Comparison of ENCODE assay signal across 1 cellular context in the genomic region with DNA sequence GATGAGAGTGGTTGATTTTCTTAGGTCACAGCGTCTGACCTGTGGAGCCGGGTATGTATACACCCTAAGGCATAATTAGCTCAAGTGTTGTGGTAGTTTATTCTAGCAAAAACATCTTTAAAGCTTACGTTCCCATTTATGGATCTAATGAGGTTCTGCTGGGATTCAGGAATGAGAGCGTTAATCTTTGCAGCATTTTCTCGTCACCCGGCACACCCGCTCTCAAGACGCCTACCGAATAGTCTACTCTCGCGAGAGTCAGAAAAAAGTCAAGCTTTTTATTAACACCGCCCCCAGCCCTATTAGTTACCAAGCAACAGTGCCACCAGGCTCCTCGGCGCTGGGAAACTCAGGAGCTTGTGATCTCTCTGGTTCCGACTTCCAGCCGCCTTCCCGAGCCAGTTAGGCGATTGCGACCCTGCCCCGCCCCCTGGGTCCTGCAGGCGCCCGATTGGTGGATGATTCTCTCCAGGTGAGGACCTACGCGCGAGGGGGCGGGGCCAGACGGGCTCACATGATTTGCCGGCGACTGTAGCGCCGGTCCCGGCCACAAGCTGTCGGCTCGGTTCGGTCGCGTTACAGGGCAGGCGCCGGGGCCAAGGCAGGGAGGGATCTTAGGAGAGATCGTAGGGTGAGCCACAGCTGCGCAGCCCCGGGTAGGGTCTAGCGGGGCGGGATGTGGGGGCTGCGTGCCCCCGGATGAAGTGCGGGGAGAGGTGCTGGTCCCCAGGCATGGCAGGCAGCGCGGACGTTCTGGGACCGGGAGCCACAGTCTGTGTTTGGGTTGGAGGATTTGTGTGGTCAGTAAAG.
TF ChIP-seq lines count a peak whose summit lies in the region.

TSS of gene PFKFB2 (plus strand) at position 540 of the 810 bp plus-strand sequence. CDS start 1,443 bp downstream, outside the sequence.

TF ChIP-seq in K562, 482 proteins besides CTCF, POLR2A, EP300 and RAD21 (continued from another document and continues in another):
- TF ChIP-seq MYBL2 (IDR thresholded peaks at IDR 0.05; ENCODE audit: low read depth) = no peak
- TF ChIP-seq MYBL2 (CRISPR knock-in tag; IDR thresholded peaks at IDR 0.05; ENCODE audit: borderline replicate concordance) = no peak
- TF ChIP-seq TFE3 (CRISPR knock-in tag; IDR thresholded peaks at IDR 0.05) = peak; percentile 44
- peak; percentile 22; the same call in 1 of the 2 replicates for TF ChIP-seq NR4A1 (CRISPR knock-in tag; IDR thresholded peaks at IDR 0.05)
- TF ChIP-seq NR4A1 (tag; IDR thresholded peaks at IDR 0.05) = 0 out of 2 replicates have a peak, but pooled peaks have one; percentile 25
- TF ChIP-seq ZBTB26 (CRISPR knock-in tag; IDR thresholded peaks at IDR 0.05) = no peak
- TF ChIP-seq SMARCE1 (IDR thresholded peaks at IDR 0.05) = 0 out of 2 replicates have a peak, but pooled peaks have one; percentile 55
- no peak for TF ChIP-seq HMG20A (CRISPR knock-in tag; conservative IDR thresholded peaks at IDR 0.05)
- no peak for TF ChIP-seq ZNF253 (CRISPR knock-in tag; conservative IDR thresholded peaks at IDR 0.05)
- no peak; the same call in 1 of the 2 replicates for TF ChIP-seq ATF3 (IDR thresholded peaks at IDR 0.05)
- TF ChIP-seq ATF3 (CRISPR knock-in tag; conservative IDR thresholded peaks at IDR 0.05) = 0 out of 2 replicates have a peak, but pooled peaks have one; percentile 18
- peak; percentile 52 to 98 (median 96); a peak in 5 of 6 replicates for TF ChIP-seq ZBTB11 (CRISPR knock-in tag; IDR thresholded peaks at IDR 0.05)
- no peak for TF ChIP-seq HOXB6 (CRISPR knock-in tag; IDR thresholded peaks at IDR 0.05; ENCODE audit: borderline replicate concordance)
- TF ChIP-seq MBD2 (IDR thresholded peaks at IDR 0.05; ENCODE audit: borderline replicate concordance, low read depth) = peak; percentile 77; the same call in 1 of the 2 replicates
- TF ChIP-seq DACH1 (IDR thresholded peaks at IDR 0.05; ENCODE audit: partially characterized antibody) = peak; percentile 75
- TF ChIP-seq BDP1 (IDR thresholded peaks at IDR 0.05; ENCODE audit: insufficient read depth, insufficient read length) = no peak
- TF ChIP-seq ELF2 (CRISPR knock-in tag; IDR thresholded peaks at IDR 0.05) = peak; percentile 61; the same call in 1 of the 2 replicates
- no peak for TF ChIP-seq ZNF282 (CRISPR knock-in tag; IDR thresholded peaks at IDR 0.05)
- TF ChIP-seq, protein P1, sequence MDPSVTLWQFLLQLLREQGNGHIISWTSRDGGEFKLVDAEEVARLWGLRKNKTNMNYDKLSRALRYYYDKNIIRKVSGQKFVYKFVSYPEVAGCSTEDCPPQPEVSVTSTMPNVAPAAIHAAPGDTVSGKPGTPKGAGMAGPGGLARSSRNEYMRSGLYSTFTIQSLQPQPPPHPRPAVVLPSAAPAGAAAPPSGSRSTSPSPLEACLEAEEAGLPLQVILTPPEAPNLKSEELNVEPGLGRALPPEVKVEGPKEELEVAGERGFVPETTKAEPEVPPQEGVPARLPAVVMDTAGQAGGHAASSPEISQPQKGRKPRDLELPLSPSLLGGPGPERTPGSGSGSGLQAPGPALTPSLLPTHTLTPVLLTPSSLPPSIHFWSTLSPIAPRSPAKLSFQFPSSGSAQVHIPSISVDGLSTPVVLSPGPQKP (CRISPR knock-in tag; IDR thresholded peaks at IDR 0.05) = no peak
- TF ChIP-seq TCF7 (IDR thresholded peaks at IDR 0.05; ENCODE audit: borderline replicate concordance) = peak; percentile 48; the same call in 1 of the 2 replicates
- TF ChIP-seq, protein P2, sequence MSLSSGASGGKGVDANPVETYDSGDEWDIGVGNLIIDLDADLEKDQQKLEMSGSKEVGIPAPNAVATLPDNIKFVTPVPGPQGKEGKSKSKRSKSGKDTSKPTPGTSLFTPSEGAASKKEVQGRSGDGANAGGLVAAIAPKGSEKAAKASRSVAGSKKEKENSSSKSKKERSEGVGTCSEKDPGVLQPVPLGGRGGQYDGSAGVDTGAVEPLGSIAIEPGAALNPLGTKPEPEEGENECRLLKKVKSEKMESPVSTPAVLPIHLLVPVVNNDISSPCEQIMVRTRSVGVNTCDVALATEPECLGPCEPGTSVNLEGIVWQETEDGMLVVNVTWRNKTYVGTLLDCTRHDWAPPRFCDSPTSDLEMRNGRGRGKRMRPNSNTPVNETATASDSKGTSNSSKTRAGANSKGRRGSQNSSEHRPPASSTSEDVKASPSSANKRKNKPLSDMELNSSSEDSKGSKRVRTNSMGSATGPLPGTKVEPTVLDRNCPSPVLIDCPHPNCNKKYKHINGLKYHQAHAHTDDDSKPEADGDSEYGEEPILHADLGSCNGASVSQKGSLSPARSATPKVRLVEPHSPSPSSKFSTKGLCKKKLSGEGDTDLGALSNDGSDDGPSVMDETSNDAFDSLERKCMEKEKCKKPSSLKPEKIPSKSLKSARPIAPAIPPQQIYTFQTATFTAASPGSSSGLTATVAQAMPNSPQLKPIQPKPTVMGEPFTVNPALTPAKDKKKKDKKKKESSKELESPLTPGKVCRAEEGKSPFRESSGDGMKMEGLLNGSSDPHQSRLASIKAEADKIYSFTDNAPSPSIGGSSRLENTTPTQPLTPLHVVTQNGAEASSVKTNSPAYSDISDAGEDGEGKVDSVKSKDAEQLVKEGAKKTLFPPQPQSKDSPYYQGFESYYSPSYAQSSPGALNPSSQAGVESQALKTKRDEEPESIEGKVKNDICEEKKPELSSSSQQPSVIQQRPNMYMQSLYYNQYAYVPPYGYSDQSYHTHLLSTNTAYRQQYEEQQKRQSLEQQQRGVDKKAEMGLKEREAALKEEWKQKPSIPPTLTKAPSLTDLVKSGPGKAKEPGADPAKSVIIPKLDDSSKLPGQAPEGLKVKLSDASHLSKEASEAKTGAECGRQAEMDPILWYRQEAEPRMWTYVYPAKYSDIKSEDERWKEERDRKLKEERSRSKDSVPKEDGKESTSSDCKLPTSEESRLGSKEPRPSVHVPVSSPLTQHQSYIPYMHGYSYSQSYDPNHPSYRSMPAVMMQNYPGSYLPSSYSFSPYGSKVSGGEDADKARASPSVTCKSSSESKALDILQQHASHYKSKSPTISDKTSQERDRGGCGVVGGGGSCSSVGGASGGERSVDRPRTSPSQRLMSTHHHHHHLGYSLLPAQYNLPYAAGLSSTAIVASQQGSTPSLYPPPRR (CRISPR knock-in tag; IDR thresholded peaks at IDR 0.05; ENCODE audit: borderline replicate concordance) = 0 out of 2 replicates have a peak, but pooled peaks have one; percentile 55
- TF ChIP-seq ZNF830 (CRISPR knock-in tag; IDR thresholded peaks at IDR 0.05) = no peak
- TF ChIP-seq COPS2 (conservative IDR thresholded peaks at IDR 0.05) = no peak
- TF ChIP-seq GATA2 (CRISPR knock-in tag; IDR thresholded peaks at IDR 0.05) = no peak
- no peak; a peak in 1 of 4 replicates for TF ChIP-seq CSDE1 (IDR thresholded peaks at IDR 0.05)
- no peak; the same call in 1 of the 2 replicates for TF ChIP-seq JUN (IDR thresholded peaks at IDR 0.05; ENCODE audit: borderline replicate concordance, low read depth, low read length)
- TF ChIP-seq JUN (CRISPR knock-in tag; IDR thresholded peaks at IDR 0.05; ENCODE audit: borderline replicate concordance) = peak; percentile 7; the same call in 1 of the 2 replicates
- TF ChIP-seq ETV1 (tag; conservative IDR thresholded peaks at IDR 0.05; ENCODE audit: low read depth) = no peak
- no peak for TF ChIP-seq CEBPG (CRISPR knock-in tag; IDR thresholded peaks at IDR 0.05)
- TF ChIP-seq CEBPG (tag; conservative IDR thresholded peaks at IDR 0.05 in 1 of 2, IDR thresholded peaks at IDR 0.05 in 1 of 2) = 0 out of 4 replicates have a peak, but pooled peaks of 1 of the 2 experiments have one; percentile 5
- no peak; the same call in 1 of the 2 replicates for TF ChIP-seq ZNF395 (CRISPR knock-in tag; IDR thresholded peaks at IDR 0.05)
- TF ChIP-seq KDM5B (IDR thresholded peaks at IDR 0.05; ENCODE audit: insufficient replicate concordance, low read depth, low read length) = peak; percentile 92
- 0 out of 2 replicates have a peak, but pooled peaks have one; percentile 23 for TF ChIP-seq MTA1 (IDR thresholded peaks at IDR 0.05; ENCODE audit: borderline replicate concordance)
- peak; percentile 46; the same call in 1 of the 2 replicates for TF ChIP-seq ZNF766 (CRISPR knock-in tag; conservative IDR thresholded peaks at IDR 0.05)
- TF ChIP-seq HNRNPUL1 (IDR thresholded peaks at IDR 0.05; ENCODE audit: low read length) = no peak
- TF ChIP-seq ZNF431 (CRISPR knock-in tag; IDR thresholded peaks at IDR 0.05) = peak; percentile 24; the same call in 1 of the 2 replicates
- no peak for TF ChIP-seq RHOXF2B (CRISPR knock-in tag; conservative IDR thresholded peaks at IDR 0.05)
- peak in 1 of 2 experiments; percentile 92; a peak in 2 of 4 replicates for TF ChIP-seq HDAC1 (IDR thresholded peaks at IDR 0.05)
- peak; percentile 93 for TF ChIP-seq ESRRA (IDR thresholded peaks at IDR 0.05; ENCODE audit: borderline replicate concordance, low read depth)
- no peak for TF ChIP-seq TGIF2 (CRISPR knock-in tag; IDR thresholded peaks at IDR 0.05)
- TF ChIP-seq PHF20 (IDR thresholded peaks at IDR 0.05; ENCODE audit: partially characterized antibody) = peak; percentile 77
